ENCODE assay signal across 28 cellular contexts in the genomic region with DNA sequence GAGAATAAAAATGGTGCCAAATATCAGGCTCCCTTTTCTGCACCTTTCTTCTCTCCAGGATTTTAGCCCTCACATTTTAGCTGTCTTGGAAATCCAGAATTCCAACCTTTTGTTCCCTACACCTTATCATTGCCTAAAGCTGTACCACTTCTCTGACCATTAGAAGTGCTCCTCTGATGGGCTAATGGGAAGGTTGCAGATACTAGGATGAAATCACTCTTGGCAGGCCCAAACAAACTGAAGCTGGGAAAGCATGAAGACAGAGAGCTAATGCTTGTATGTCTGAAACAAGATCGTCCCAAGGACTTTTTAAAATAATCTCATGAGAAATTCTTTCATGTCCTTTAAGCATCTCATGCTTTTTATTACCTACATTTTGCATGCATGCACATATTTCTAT.
"Had no signal": no experiment of that assay in that cellular context is flagged by ENCODE, and none has a peak within 500 bp of the region (broad histone marks: within the 10 kb centered on the region; RNA-seq: fewer than 3 reads in every experiment).

No MANE protein-coding gene starts in this region.

- ATAC-seq: naive thymus-derived CD4-positive, alpha-beta T cell; natural killer cell treated with Interleukin-12 subunit alpha and Interleukin-12 subunit beta and Interleukin-15 and Interleukin-18, amount 100 ng/mL, for 72 hours; pancreas; right cardiac atrium; right lobe of liver; stimulated activated effector memory CD8-positive, alpha-beta T cell treated with anti-CD3 and anti-CD28 coated beads, Interleukin-12 subunit alpha, Interleukin-12 subunit beta, amount 100 ng/mL, for 72 hours; stimulated activated naive B cell treated with anti-CD40 and anti-IgM and Interleukin-4, amounts not matched to agents 10 μg/mL and 1 μg/mL and 100 μg/mL, for 72 hours had no signal

- DNase-seq: naive thymus-derived CD4-positive, alpha-beta T cell; nephron progenitor cell; nucleus accumbens; pancreas; retina; right cardiac atrium; right lobe of liver; sigmoid colon; small intestine; stimulated activated CD4-positive, alpha-beta T cell treated with anti-CD3 and anti-CD28 coated beads, Interleukin-15, amount 100 ng/mL, for 24 hours; stimulated activated CD4-positive, alpha-beta T cell treated with anti-CD3 and anti-CD28 coated beads, Interleukin-2, amount 100 ng/mL, for 24 hours; stimulated activated CD4-positive, alpha-beta T cell treated with anti-CD3 and anti-CD28 coated beads, Interleukin-2, amount 100 ng/mL, for 48 hours; stimulated activated CD4-positive, alpha-beta T cell treated with anti-CD3 and anti-CD28 coated beads, Interleukin-4, amount 100 ng/mL, for 24 hours; stimulated activated naive B cell treated with anti-CD40 and anti-IgM and Interleukin-4, amounts not matched to agents 10 μg/mL and 1 μg/mL and 100 μg/mL, for 72 hours; stimulated activated naive CD4-positive, alpha-beta T cell treated with Interleukin-2 at 50 U/mL for 16 hours; stomach; thyroid gland; trophoblast cell; upper lobe of left lung had no signal

- H3K4me1 Mint-ChIP-seq: naive thymus-derived CD4-positive, alpha-beta T cell; neural crest cell; stimulated activated effector memory CD8-positive, alpha-beta T cell treated with anti-CD3 and anti-CD28 coated beads, Interleukin-12 subunit alpha, Interleukin-12 subunit beta, amount 100 ng/mL, for 72 hours; stimulated activated naive B cell treated with anti-CD40 and anti-IgM and Interleukin-4, amounts not matched to agents 10 μg/mL and 1 μg/mL and 100 μg/mL, for 72 hours had no signal

- H3K27me3 ChIP-seq: neutrophil, pancreas, right lobe of liver, sigmoid colon, stomach, thyroid gland, tibial nerve, upper lobe of left lung, vagina had no signal

- H3K9me3 ChIP-seq: neutrophil, pancreas, prostate gland, right lobe of liver, thyroid gland, vagina had no signal

- H3K36me3 ChIP-seq: neutrophil, pancreas, prostate gland, right lobe of liver, sigmoid colon, stomach, thoracic aorta, thyroid gland, tibial nerve, upper lobe of left lung, vagina had no signal

- H3K27me3 Mint-ChIP-seq: stimulated activated naive CD8-positive, alpha-beta T cell treated with anti-CD3 and anti-CD28 coated beads, Interleukin-15, Interleukin-2, amounts not matched to agents 100 ng/mL and 50 ng/mL, for 24 hours had no signal

- H3K4me1 ChIP-seq: pancreas, prostate gland, right lobe of liver, thyroid gland, tibial nerve, upper lobe of left lung, vagina had no signal

- H3K9me3 Mint-ChIP-seq: neural crest cell had no signal

- H3K27ac ChIP-seq: neutrophil, pancreas, prostate gland, right lobe of liver, sigmoid colon, stomach, thoracic aorta, thyroid gland, tibial nerve, upper lobe of left lung, vagina had no signal

- H3K4me3 Mint-ChIP-seq: naive thymus-derived CD4-positive, alpha-beta T cell; natural killer cell treated with Interleukin-12 subunit alpha and Interleukin-12 subunit beta and Interleukin-15 and Interleukin-18, amount 100 ng/mL, for 72 hours; nephron progenitor cell; neural crest cell; stimulated activated effector memory CD8-positive, alpha-beta T cell treated with anti-CD3 and anti-CD28 coated beads, Interleukin-12 subunit alpha, Interleukin-12 subunit beta, amount 100 ng/mL, for 72 hours; stimulated activated naive B cell treated with anti-CD40 and anti-IgM and Interleukin-4, amounts not matched to agents 10 μg/mL and 1 μg/mL and 100 μg/mL, for 72 hours; stimulated activated naive CD8-positive, alpha-beta T cell treated with anti-CD3 and anti-CD28 coated beads, Interleukin-15, Interleukin-2, amounts not matched to agents 100 ng/mL and 50 ng/mL, for 24 hours had no signal

- H3K4me3 ChIP-seq: pancreas, prostate gland, right lobe of liver, sigmoid colon, stomach, thoracic aorta, thyroid gland, tibial nerve, upper lobe of left lung, vagina had no signal

- H3K36me3 Mint-ChIP-seq: naive thymus-derived CD4-positive, alpha-beta T cell; natural killer cell treated with Interleukin-12 subunit alpha and Interleukin-12 subunit beta and Interleukin-15 and Interleukin-18, amount 100 ng/mL, for 72 hours; stimulated activated effector memory CD8-positive, alpha-beta T cell treated with anti-CD3 and anti-CD28 coated beads, Interleukin-12 subunit alpha, Interleukin-12 subunit beta, amount 100 ng/mL, for 72 hours; stimulated activated naive B cell treated with anti-CD40 and anti-IgM and Interleukin-4, amounts not matched to agents 10 μg/mL and 1 μg/mL and 100 μg/mL, for 72 hours had no signal

- H3K27ac Mint-ChIP-seq: naive thymus-derived CD4-positive, alpha-beta T cell; natural killer cell treated with Interleukin-12 subunit alpha and Interleukin-12 subunit beta and Interleukin-15 and Interleukin-18, amount 100 ng/mL, for 72 hours; stimulated activated effector memory CD8-positive, alpha-beta T cell treated with anti-CD3 and anti-CD28 coated beads, Interleukin-12 subunit alpha, Interleukin-12 subunit beta, amount 100 ng/mL, for 72 hours; stimulated activated naive B cell treated with anti-CD40 and anti-IgM and Interleukin-4, amounts not matched to agents 10 μg/mL and 1 μg/mL and 100 μg/mL, for 72 hours; stimulated activated naive CD8-positive, alpha-beta T cell treated with anti-CD3 and anti-CD28 coated beads, Interleukin-15, Interleukin-2, amounts not matched to agents 100 ng/mL and 50 ng/mL, for 24 hours had no signal
